Comparison of ENCODE assay signal across 1 cellular context in genomic region chr2:238158807-238159539, GRCh38.
TF ChIP-seq lines count a peak whose summit lies in the region.

Gene ERFE (plus strand): TSS chr2:238158970. CDS start chr2:238159008, 38 bp downstream.

TF ChIP-seq in HepG2, 621 proteins besides CTCF, POLR2A, EP300 and RAD21 (continued from another document):
- TF ChIP-seq HINFP (CRISPR knock-in tag; IDR thresholded peaks at IDR 0.05; ENCODE audit: low read depth) (no peak), PTBP1 (IDR thresholded peaks at IDR 0.05; ENCODE audit: low read depth, low read length, poor library complexity, severe bottlenecking) (no peak), E2F5 (CRISPR knock-in tag; conservative IDR thresholded peaks at IDR 0.05) (peak; percentile 83), ZNF282 (IDR thresholded peaks at IDR 0.05; ENCODE audit: partially characterized antibody) (no peak), ZSCAN30 (CRISPR knock-in tag; IDR thresholded peaks at IDR 0.05) (no peak), ARID4A (CRISPR knock-in tag; IDR thresholded peaks at IDR 0.05; ENCODE audit: borderline replicate concordance) (peak; percentile 31; the same call in 1 of the 2 replicates), FOXM1 (CRISPR knock-in tag; IDR thresholded peaks at IDR 0.05) (no peak), SSRP1 (CRISPR knock-in tag; IDR thresholded peaks at IDR 0.05) (no peak), USF2 (IDR thresholded peaks at IDR 0.05; ENCODE audit: low read depth, low read length) (no peak), USF2 (CRISPR knock-in tag; IDR thresholded peaks at IDR 0.05; ENCODE audit: borderline replicate concordance) (no peak), SAP130 (CRISPR knock-in tag; IDR thresholded peaks at IDR 0.05; ENCODE audit: low read depth) (peak; percentile 37; the same call in 1 of the 2 replicates), ZNF7 (CRISPR knock-in tag; IDR thresholded peaks at IDR 0.05) (no peak), ZNF740 (CRISPR knock-in tag; IDR thresholded peaks at IDR 0.05) (peak; percentile 56; the same call in 1 of the 2 replicates), NR2F2 (IDR thresholded peaks at IDR 0.05; ENCODE audit: borderline replicate concordance, low read depth) (no peak), MYC (CRISPR knock-in tag; IDR thresholded peaks at IDR 0.05; ENCODE audit: borderline replicate concordance) (peak; percentile 41; the same call in 1 of the 2 replicates), ZNF841 (CRISPR knock-in tag; IDR thresholded peaks at IDR 0.05; ENCODE audit: borderline replicate concordance) (0 out of 2 replicates have a peak, but pooled peaks have one; percentile 46), ZNF331 (CRISPR knock-in tag; IDR thresholded peaks at IDR 0.05) (peak; percentile 31; the same call in 1 of the 2 replicates), GPBP1L1 (CRISPR knock-in tag; IDR thresholded peaks at IDR 0.05) (no peak), ZNF562 (CRISPR knock-in tag; IDR thresholded peaks at IDR 0.05; ENCODE audit: borderline replicate concordance) (peak; percentile 62; the same call in 1 of the 2 replicates), GZF1 (CRISPR knock-in tag; IDR thresholded peaks at IDR 0.05) (no peak), SRSF1 (optimal IDR thresholded peaks at IDR 0.05; ENCODE audit: low read depth, low read length) (no peak)
TF ChIP-seq in HepG2: peak in this region for 18.
